In the genomic region with DNA sequence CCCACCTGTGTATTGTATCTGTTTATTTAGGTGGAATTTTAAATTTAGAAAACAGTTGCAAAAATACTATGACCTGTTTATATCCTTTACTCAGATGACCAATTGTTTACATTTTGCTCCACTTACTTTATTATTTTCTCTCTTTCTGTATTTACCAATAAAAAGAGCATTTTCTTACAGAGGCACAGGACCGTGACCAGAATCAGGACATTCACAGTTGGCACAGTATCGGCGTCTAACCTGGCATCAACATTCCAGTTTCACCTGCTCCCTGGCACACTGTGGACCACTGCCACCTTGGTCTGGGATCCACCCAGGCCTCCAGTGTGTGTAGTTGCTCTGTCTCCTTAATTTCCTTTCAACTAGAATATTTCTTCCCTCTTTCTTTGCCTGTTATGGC, we compare ENCODE assay signal across 4 cellular contexts. TPM values are rescaled to one million over a fixed set of nuclear protein-coding genes. Genes with fewer than 3 reads are reported as not detected.
"Had no signal": no experiment of that assay in that cellular context is flagged by ENCODE, and none has a peak within 500 bp of the region (broad histone marks: within the 10 kb centered on the region; RNA-seq: fewer than 3 reads in every experiment).

No MANE protein-coding gene starts in this region.

RNA-seq across cellular contexts. Expression of a gene that starts 39.9 kb away (rescaled TPM):
- total RNA-seq: LHCN-M2, M059J, MCF 10A, NCI-H460 had no signal
